In genomic region chr10:99276848-99277486, GRCh38 we compare ENCODE assay signal across 11 cellular contexts. TPM values are rescaled to one million over a fixed set of nuclear protein-coding genes. Genes with fewer than 3 reads are reported as not detected.
DNase-seq lines count a peak whose midpoint lies in the region; ATAC-seq and TF ChIP-seq lines count a peak whose summit lies in the region.
"Had no signal": no experiment of that assay in that cellular context is flagged by ENCODE, and none has a peak within 500 bp of the region (broad histone marks: within the 10 kb centered on the region; RNA-seq: fewer than 3 reads in every experiment).

No MANE protein-coding gene starts in this region.

- POLR2A ChIA-PET in MCF 10A (lab: Yijun Ruan, JAX) = interaction anchor here (0.7 kb wide), 1 partner anchor 810 kb away, joined by 3 read pairs; no protein-coding TSS in a partner anchor
- POLR2A ChIA-PET in activated CD4-positive, alpha-beta memory T cell treated with anti-CD3 and anti-CD28 coated beads, Interleukin-2, amount 10 ng/mL, durations not matched to agents 7 days and 5 days (lab: Charles Lee) = no interaction called here

- peaks cover 12% of the 10 kb centered on the region for H3K27me3 Mint-ChIP-seq in MCF 10A (ENCODE audit: insufficient read depth, unreplicated experiment)
- no peaks in the 10 kb centered on the region for H3K27me3 Mint-ChIP-seq in endothelial cell (ENCODE audit: unreplicated experiment)
- peaks cover 11% of the 10 kb centered on the region for H3K27me3 Mint-ChIP-seq in type B pancreatic cell
- H3K27me3 Mint-ChIP-seq in activated CD4-positive, alpha-beta memory T cell treated with anti-CD3 and anti-CD28 coated beads, Interleukin-2, amount 10 ng/mL, durations not matched to agents 7 days and 5 days = peaks cover 14% of the 10 kb centered on the region

- H3K36me3 Mint-ChIP-seq in MCF 10A (ENCODE audit: insufficient read depth, unreplicated experiment) = no peaks in the 10 kb centered on the region
- H3K36me3 Mint-ChIP-seq in endothelial cell (ENCODE audit: low read depth, unreplicated experiment) = no peaks in the 10 kb centered on the region
- no peaks in the 10 kb centered on the region for H3K36me3 Mint-ChIP-seq in type B pancreatic cell
- no peaks in the 10 kb centered on the region for H3K36me3 Mint-ChIP-seq in activated CD4-positive, alpha-beta memory T cell treated with anti-CD3 and anti-CD28 coated beads, Interleukin-2, amount 10 ng/mL, durations not matched to agents 7 days and 5 days (ENCODE audit: low read depth)
- H3K36me3 Mint-ChIP-seq: activated naive CD8-positive, alpha-beta T cell treated with anti-CD3 and anti-CD28 coated beads, Interleukin-2, amount 10 ng/mL, durations not matched to agents 7 days and 5 days; CD4-positive, alpha-beta memory T cell had no signal

- no peaks in the 10 kb centered on the region for H3K27me3 ChIP-seq in breast epithelium

- H3K27ac ChIP-seq in breast epithelium = no peak overlapping the region

- H3K9me3 Mint-ChIP-seq in MCF 10A (ENCODE audit: unreplicated experiment) (no peaks in the 10 kb centered on the region), endothelial cell (ENCODE audit: unreplicated experiment) (no peaks in the 10 kb centered on the region), type B pancreatic cell (no peaks in the 10 kb centered on the region)
- H3K9me3 Mint-ChIP-seq in activated CD4-positive, alpha-beta memory T cell treated with anti-CD3 and anti-CD28 coated beads, Interleukin-2, amount 10 ng/mL, durations not matched to agents 7 days and 5 days = no peaks in the 10 kb centered on the region
- H3K9me3 Mint-ChIP-seq: activated naive CD8-positive, alpha-beta T cell treated with anti-CD3 and anti-CD28 coated beads, Interleukin-2, amount 10 ng/mL, durations not matched to agents 7 days and 5 days had no signal

- TF ChIP-seq CTCF in MCF 10A (IDR thresholded peaks at IDR 0.05; ENCODE audit: unreplicated experiment) (peak; percentile 66), breast epithelium (IDR thresholded peaks at IDR 0.05) (no peak), endothelial cell (IDR thresholded peaks at IDR 0.05; ENCODE audit: unreplicated experiment) (peak; percentile 73), type B pancreatic cell (conservative IDR thresholded peaks at IDR 0.05) (peak; percentile 75)

- H3K4me1 Mint-ChIP-seq in MCF 10A (ENCODE audit: insufficient read depth, unreplicated experiment) = no peaks in the 10 kb centered on the region
- H3K4me1 Mint-ChIP-seq in endothelial cell (ENCODE audit: unreplicated experiment) = peaks cover 5% of the 10 kb centered on the region
- H3K4me1 Mint-ChIP-seq in type B pancreatic cell (ENCODE audit: unreplicated experiment) = no peaks in the 10 kb centered on the region
- H3K4me1 Mint-ChIP-seq in activated CD4-positive, alpha-beta memory T cell treated with anti-CD3 and anti-CD28 coated beads, Interleukin-2, amount 10 ng/mL, durations not matched to agents 7 days and 5 days = no peaks in the 10 kb centered on the region
- H3K4me1 Mint-ChIP-seq: activated naive CD8-positive, alpha-beta T cell treated with anti-CD3 and anti-CD28 coated beads, Interleukin-2, amount 10 ng/mL, durations not matched to agents 7 days and 5 days; CD4-positive, alpha-beta memory T cell had no signal

- CTCF ChIA-PET in MCF 10A (lab: Yijun Ruan, JAX) = interaction anchor here (0.5 to 3.8 kb wide), 11 partner anchors 8 to 1114 kb away, joined by 3 to 15 read pairs (median 3); no protein-coding TSS in a partner anchor
- CTCF ChIA-PET in activated CD4-positive, alpha-beta memory T cell treated with anti-CD3 and anti-CD28 coated beads, Interleukin-2, amount 10 ng/mL, durations not matched to agents 7 days and 5 days (lab: Charles Lee) = interaction anchor here (1.0 to 2.0 kb wide), 4 partner anchors 9 to 810 kb away, joined by 3 to 4 read pairs (median 4); no protein-coding TSS in a partner anchor

- BruUV-seq in MCF 10A (replicated peaks; lab: Mats Ljungman, UMichigan) = no TSS peak

- H3K9me3 ChIP-seq in breast epithelium = no peaks in the 10 kb centered on the region
- H3K9me3 ChIP-seq: mucosa of descending colon had no signal

- no peak for TF ChIP-seq POLR2A in breast epithelium (IDR thresholded peaks at IDR 0.05)

- H3K4me3 ChIP-seq in breast epithelium = no peak overlapping the region
- H3K4me3 ChIP-seq: mucosa of descending colon had no signal

- ATAC-seq in HG03280 (IDR thresholded peaks at IDR 0.05; ENCODE audit: unreplicated experiment) = no peak
- ATAC-seq: mucosa of descending colon had no signal

- H3K27ac Mint-ChIP-seq in MCF 10A (ENCODE audit: low read depth, unreplicated experiment) (no peak overlapping the region), endothelial cell (ENCODE audit: unreplicated experiment) (no peak overlapping the region), type B pancreatic cell (no peak overlapping the region)
- no peak overlapping the region for H3K27ac Mint-ChIP-seq in activated CD4-positive, alpha-beta memory T cell treated with anti-CD3 and anti-CD28 coated beads, Interleukin-2, amount 10 ng/mL, durations not matched to agents 7 days and 5 days
- H3K27ac Mint-ChIP-seq: activated naive CD8-positive, alpha-beta T cell treated with anti-CD3 and anti-CD28 coated beads, Interleukin-2, amount 10 ng/mL, durations not matched to agents 7 days and 5 days; CD4-positive, alpha-beta memory T cell had no signal

- H3K4me3 Mint-ChIP-seq in MCF 10A (ENCODE audit: unreplicated experiment) (no peak overlapping the region), endothelial cell (ENCODE audit: unreplicated experiment) (no peak overlapping the region), type B pancreatic cell (no peak overlapping the region)
- no peak overlapping the region for H3K4me3 Mint-ChIP-seq in activated CD4-positive, alpha-beta memory T cell treated with anti-CD3 and anti-CD28 coated beads, Interleukin-2, amount 10 ng/mL, durations not matched to agents 7 days and 5 days
- H3K4me3 Mint-ChIP-seq: activated naive CD8-positive, alpha-beta T cell treated with anti-CD3 and anti-CD28 coated beads, Interleukin-2, amount 10 ng/mL, durations not matched to agents 7 days and 5 days; CD4-positive, alpha-beta memory T cell had no signal

- no peaks in the 10 kb centered on the region for H3K4me1 ChIP-seq in breast epithelium

- intact Hi-C loops in MCF 10A (cut with micrococcal nuclease) (loop anchor here (1.0 to 10.0 kb wide), 2 partner anchors 98 to 810 kb away; no protein-coding TSS in a partner anchor), breast epithelium (cut with DNase I; ENCODE audit: low total_unique reads) (no loop called here)

- DNase-seq in MCF 10A (ENCODE audit: unreplicated experiment) (peak; percentile 34), breast epithelium (ENCODE audit: low spot score in 2 of 2) (no peak), NCI-H82 treated with DMSO at 0.1 percent for 48 hours (lab: John Stamatoyannopoulos, UW; ENCODE audit: unreplicated experiment) (peak; percentile 11), endothelial cell (ENCODE audit: low spot score) (no peak), type B pancreatic cell (ENCODE audit: extremely low spot score, unreplicated experiment) (no peak), anterior cingulate cortex (lab: John Stamatoyannopoulos, UW) (no peak)
- DNase-seq in activated CD4-positive, alpha-beta memory T cell treated with anti-CD3 and anti-CD28 coated beads, Interleukin-2, amount 10 ng/mL, durations not matched to agents 7 days and 5 days = no peak
- DNase-seq: activated naive CD8-positive, alpha-beta T cell treated with anti-CD3 and anti-CD28 coated beads, Interleukin-2, amount 10 ng/mL, durations not matched to agents 7 days and 5 days; CD4-positive, alpha-beta memory T cell; mucosa of descending colon had no signal

- no peaks in the 10 kb centered on the region for H3K36me3 ChIP-seq in breast epithelium

RNA-seq across cellular contexts. Expression of gene HPSE2, which starts 41.3 kb away (rescaled TPM):
- total RNA-seq in MCF 10A (2022) = not detected in 2 replicates
- total RNA-seq in breast epithelium = 1 to 10 TPM; 2.7 to 8.0 (median 5.9) TPM
- total RNA-seq in endothelial cell (ENCODE audit: unreplicated experiment) = not detected
- 0.10 and 19.8 TPM in 2 replicates for total RNA-seq in type B pancreatic cell (ENCODE audit: low replicate concordance)
- total RNA-seq in activated CD4-positive, alpha-beta memory T cell treated with anti-CD3 and anti-CD28 coated beads, Interleukin-2, amount 10 ng/mL, durations not matched to agents 7 days and 5 days = not detected

RNA-seq across cellular contexts. Expression of gene CNNM1, which starts 52.2 kb away (rescaled TPM):
- 0.10 TPM in 1 of 2 replicates, not detected in the other for total RNA-seq in MCF 10A (2022)
- under 1 TPM; 0.64 to 0.98 (median 0.88) TPM for total RNA-seq in breast epithelium
- 0.08 TPM for total RNA-seq in endothelial cell (ENCODE audit: unreplicated experiment)
- 1.7 and 2.0 TPM in 2 replicates for total RNA-seq in type B pancreatic cell (ENCODE audit: low replicate concordance)
- under 1 TPM; 0.08 TPM for total RNA-seq in activated CD4-positive, alpha-beta memory T cell treated with anti-CD3 and anti-CD28 coated beads, Interleukin-2, amount 10 ng/mL, durations not matched to agents 7 days and 5 days

Comparison
In these comparisons a context has a peak if more than half of its experiments do, and no peak if none do; other contexts are left out.
1. DNase-seq: peak in MCF 10A (single experiment) and NCI-H82 treated with DMSO at 0.1 percent for 48 hours (single experiment); none in breast epithelium (0 of 2), endothelial cell (single experiment), type B pancreatic cell (single experiment), anterior cingulate cortex (0 of 58) and activated CD4-positive, alpha-beta memory T cell treated with anti-CD3 and anti-CD28 coated beads, Interleukin-2, amount 10 ng/mL, durations not matched to agents 7 days and 5 days (single experiment).
2. CTCF ChIP-seq: peak in MCF 10A (single experiment), endothelial cell (single experiment) and type B pancreatic cell (single experiment); none in breast epithelium (0 of 3).